In the genomic region with DNA sequence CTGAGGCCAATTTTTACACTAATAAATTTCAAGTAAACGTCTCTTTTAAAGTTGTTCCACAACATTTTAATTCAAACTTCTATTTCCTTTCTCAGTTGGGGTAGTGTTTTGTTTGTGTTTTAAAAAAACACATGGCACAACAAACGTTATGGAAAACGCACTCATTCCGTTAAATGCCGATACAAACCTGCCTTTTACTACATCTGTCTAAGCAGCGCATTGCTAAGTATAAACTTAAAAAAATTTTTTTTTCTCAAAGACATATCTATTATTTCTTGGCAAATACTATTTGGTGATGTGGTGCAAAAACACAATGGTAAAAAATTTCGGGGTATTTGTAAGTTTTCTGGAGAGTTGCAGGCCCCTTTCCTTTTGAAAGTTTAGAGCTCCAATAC, we compare ENCODE assay signal across 10 cellular contexts. TPM values are rescaled to one million over a fixed set of nuclear protein-coding genes. Genes with fewer than 3 reads are reported as not detected.
DNase-seq lines count a peak whose midpoint lies in the region; ATAC-seq and TF ChIP-seq lines count a peak whose summit lies in the region.
"Had no signal": no experiment of that assay in that cellular context is flagged by ENCODE, and none has a peak within 500 bp of the region (broad histone marks: within the 10 kb centered on the region; RNA-seq: fewer than 3 reads in every experiment).

No MANE protein-coding gene starts in this region.

- no peak for ATAC-seq in IMR-90 (ENCODE audit: low read depth)
- ATAC-seq in HG03045 (IDR thresholded peaks at IDR 0.05; ENCODE audit: unreplicated experiment), result no peak
- no peak for ATAC-seq in omental fat pad (ENCODE audit: low FRiP score)
- ATAC-seq: activated naive CD4-positive, alpha-beta T cell treated with anti-CD3 and anti-CD28 coated beads, Interleukin-2, amount 50 U/mL, for 72 hours had no signal

- H3K79me1 ChIP-seq in IMR-90 (ENCODE audit: low read depth in 1 of 2, low read length in 2 of 2), result peaks cover 2 to 3% of the 10 kb centered on the region in 2 experiments; a peak in 3 of 4 replicates

- H3K27ac Mint-ChIP-seq in osteocyte (ENCODE audit: unreplicated experiment), result peak overlapping the region; percentile 96
- H3K27ac Mint-ChIP-seq: activated naive CD4-positive, alpha-beta T cell treated with anti-CD3 and anti-CD28 coated beads, Interleukin-2, amount 50 U/mL, for 72 hours had no signal

- no peak overlapping the region for H3K4ac ChIP-seq in IMR-90 (ENCODE audit: low read depth, low read length)

- CTCF ChIA-PET in A673 (lab: Charles Lee), result interaction anchor here (0.6 to 1.3 kb wide), 2 partner anchors 11 to 208 kb away, joined by 3 to 4 read pairs; no protein-coding TSS in a partner anchor
- CTCF ChIA-PET in IMR-90 (lab: Yijun Ruan, JAX), result interaction anchor here (0.5 to 0.8 kb wide), 2 partner anchors 28 to 1818 kb away, joined by 3 read pairs; no protein-coding TSS in a partner anchor

- H3K4me3 Mint-ChIP-seq in osteocyte (ENCODE audit: unreplicated experiment), result peak overlapping the region; percentile 80

- H3K9me3 Mint-ChIP-seq in osteocyte (ENCODE audit: unreplicated experiment), result no peaks in the 10 kb centered on the region
- H3K9me3 Mint-ChIP-seq: activated naive CD4-positive, alpha-beta T cell treated with anti-CD3 and anti-CD28 coated beads, Interleukin-2, amount 50 U/mL, for 72 hours had no signal

- no peak for TF ChIP-seq RAD21 in IMR-90 (IDR thresholded peaks at IDR 0.05; ENCODE audit: low read length)

- in situ Hi-C loops in IMR-90 (cut with MboI; ENCODE audit: low sequenced_read_pairs), result loop anchor here (25.0 kb wide), 3 partner anchors 788 to 1088 kb away; a partner anchor contains a TSS

- peak overlapping the region; percentile 77 for H2AFZ ChIP-seq in IMR-90 (replicated peaks; ENCODE audit: low read length, poor library complexity)

- H3K56ac ChIP-seq in IMR-90 (ENCODE audit: extremely low read depth, insufficient read depth, low read length), result peak overlapping the region; percentile 69; the same call in 1 of the 2 replicates

- no peak overlapping the region for H2AK5ac ChIP-seq in IMR-90 (ENCODE audit: low read depth, low read length)

- dilution Hi-C loops in IMR-90 (cut with HindIII; ENCODE audit: low sequenced_read_pairs, unreplicated experiment), result no loop called here

- no peaks in the 10 kb centered on the region for H3K36me3 ChIP-seq in A673 (ENCODE audit: insufficient read depth, low read length, poor library complexity, severe bottlenecking)
- no peaks in the 10 kb centered on the region for H3K36me3 ChIP-seq in IMR-90 (ENCODE audit: control insufficient read depth, insufficient read depth, low read length)
- H3K36me3 ChIP-seq in esophagus (ENCODE audit: control insufficient read depth in 2 of 2, insufficient read depth in 2 of 2, low read length in 1 of 2), result no peaks in the 10 kb centered on the region

- no peaks in the 10 kb centered on the region for H3K27me3 ChIP-seq in A673 (replicated peaks; ENCODE audit: insufficient read depth, low read depth, low read length, poor library complexity)
- H3K27me3 ChIP-seq in IMR-90 (ENCODE audit: control insufficient read depth, insufficient read depth, low read length), result no peaks in the 10 kb centered on the region
- no peaks in the 10 kb centered on the region for H3K27me3 ChIP-seq in esophagus (ENCODE audit: control insufficient read depth in 1 of 2, insufficient read depth in 2 of 2, low read length in 2 of 2)

- H3K9me3 ChIP-seq in A673 (ENCODE audit: low read depth, low read length, poor library complexity, severe bottlenecking) (no peaks in the 10 kb centered on the region), IMR-90 (ENCODE audit: control insufficient read depth, insufficient read depth, low read length) (no peaks in the 10 kb centered on the region), esophagus (ENCODE audit: control insufficient read depth in 2 of 2, insufficient read depth in 1 of 2, low read depth in 1 of 2, low read length in 1 of 2) (no peaks in the 10 kb centered on the region)

- H3K27me3 Mint-ChIP-seq in osteocyte (ENCODE audit: unreplicated experiment), result no peaks in the 10 kb centered on the region

- DNase-seq in A673 (ENCODE audit: low spot score) (no peak), IMR-90 (no peak), osteocyte (ENCODE audit: extremely low spot score, unreplicated experiment) (no peak), omental fat pad (ENCODE audit: low spot score) (no peak), GM19240 (ENCODE audit: insufficient read length, low spot score) (no peak)
- DNase-seq in activated CD4-positive, alpha-beta T cell treated with anti-CD3 and anti-CD28 coated beads, Interleukin-2, amount 50 U/mL, for 48 hours, result no peak

- peak overlapping the region; percentile 93 for H2BK5ac ChIP-seq in IMR-90 (ENCODE audit: low read depth, low read length, poor library complexity, severe bottlenecking)

- no peak for TF ChIP-seq POLR2A in IMR-90 (IDR thresholded peaks at IDR 0.05; ENCODE audit: low read depth, low read length)

- peak overlapping the region; percentile 93 for H3K4me2 ChIP-seq in IMR-90 (ENCODE audit: low read depth, low read length)

- H3K14ac ChIP-seq in IMR-90 (replicated peaks; ENCODE audit: low read depth, low read length), result no peak overlapping the region

- H4K5ac ChIP-seq in IMR-90 (ENCODE audit: low read depth, low read length), result peak overlapping the region; percentile 97; the same call in 1 of the 2 replicates

- H2BK120ac ChIP-seq in IMR-90 (ENCODE audit: low read depth, low read length), result peak overlapping the region; percentile 74

- WGBS in IMR-90 (ENCODE audit: extremely low coverage in 2 of 2, insufficient read length in 1 of 2), 2 experiments, result no CpG with 5 or more reads among the region's 7 CpGs
- 33 to 41% methylated on average over 7 of the region's 7 CpGs for WGBS in esophagus, 2 donors

- H2AK9ac ChIP-seq in IMR-90 (replicated peaks; ENCODE audit: low read depth, low read length, poor library complexity), result no peak overlapping the region

- H3K4me1 ChIP-seq in A673 (ENCODE audit: insufficient read depth, low read length, poor library complexity, severe bottlenecking), result peaks cover 46% of the 10 kb centered on the region
- H3K4me1 ChIP-seq in IMR-90 (ENCODE audit: control insufficient read depth, insufficient read depth, low read length), result peaks cover 3% of the 10 kb centered on the region
- no peaks in the 10 kb centered on the region for H3K4me1 ChIP-seq in esophagus (ENCODE audit: control insufficient read depth in 2 of 2, insufficient read depth in 2 of 2, low read length in 1 of 2)

- H4K8ac ChIP-seq in IMR-90 (ENCODE audit: low read depth in 2 of 2, low read length in 2 of 2), result peak overlapping the region; percentile 93 to 97

- H3K18ac ChIP-seq in IMR-90 (ENCODE audit: low read depth, low read length), result peak overlapping the region; percentile 96; the same call in 1 of the 2 replicates

- H4K20me1 ChIP-seq in IMR-90 (ENCODE audit: insufficient read depth, low read length), result no peaks in the 10 kb centered on the region

- intact Hi-C loops in A673 (cut with micrococcal nuclease; ENCODE audit: unreplicated experiment) (no loop called here), IMR-90 (cut with micrococcal nuclease) (loop anchor here (2.0 to 10.0 kb wide), 3 partner anchors 245 to 447 kb away; no protein-coding TSS in a partner anchor)

- H3K9ac ChIP-seq in IMR-90 (ENCODE audit: low read depth, low read length), result peak overlapping the region; percentile 71

- H3K23ac ChIP-seq in IMR-90 (ENCODE audit: low read depth, low read length), result no peak overlapping the region

- H3K4me3 ChIP-seq in A673 (ENCODE audit: low read depth, low read length, poor library complexity, severe bottlenecking) (peak overlapping the region; percentile 63), IMR-90 (ENCODE audit: insufficient read depth, low read depth, low read length) (peak overlapping the region; percentile 62; the same call in 1 of the 2 replicates), esophagus (ENCODE audit: low read depth in 1 of 2, low read length in 2 of 2) (peak overlapping the region in 1 of 2 donors; percentile 85)

- peaks cover 57% of the 10 kb centered on the region for H3K4me1 Mint-ChIP-seq in osteocyte (ENCODE audit: unreplicated experiment)

- H3K36me3 Mint-ChIP-seq in osteocyte (ENCODE audit: unreplicated experiment), result no peaks in the 10 kb centered on the region

- H3K9me1 ChIP-seq in IMR-90 (ENCODE audit: insufficient read depth, low read length), result 0 out of 2 replicates have a peak, but pooled peaks cover 3% of the 10 kb centered on the region

- H4K91ac ChIP-seq in IMR-90 (ENCODE audit: insufficient read depth, low read depth, low read length), result no peak overlapping the region

- no TSS peak for BruUV-seq in A673 (replicated peaks; lab: Mats Ljungman, UMichigan)
- no TSS peak for BruUV-seq in IMR-90 (replicated peaks; lab: Mats Ljungman, UMichigan)

- H2BK20ac ChIP-seq in IMR-90 (ENCODE audit: low read depth, low read length), result no peak overlapping the region

- H3K27ac ChIP-seq in A673 (ENCODE audit: low read depth, low read length, poor library complexity, severe bottlenecking), result peak overlapping the region; percentile 99
- H3K27ac ChIP-seq in IMR-90 (ENCODE audit: insufficient read depth, low read length), result peak overlapping the region; percentile 98
- peak overlapping the region; percentile 77 to 100 for H3K27ac ChIP-seq in esophagus (ENCODE audit: low read depth in 2 of 2, low read length in 1 of 2)

- POLR2A ChIA-PET in A673 (lab: Charles Lee; ENCODE audit: low non-redundant PET) (no interaction called here), IMR-90 (lab: Charles Lee; ENCODE audit: unreplicated experiment) (interaction anchor here (0.6 kb wide), 1 partner anchor 219 kb away, joined by 4 read pairs; no protein-coding TSS in a partner anchor)

- no peak for TF ChIP-seq CTCF in A673 (conservative IDR thresholded peaks at IDR 0.05; ENCODE audit: low read depth, low read length)
- TF ChIP-seq CTCF in IMR-90 (conservative IDR thresholded peaks at IDR 0.05; ENCODE audit: low read depth, low read length), result no peak
- no peak for TF ChIP-seq CTCF in osteocyte (IDR thresholded peaks at IDR 0.05)
- TF ChIP-seq CTCF in omental fat pad (IDR thresholded peaks at IDR 0.05), result no peak

- no peak overlapping the region for H2BK15ac ChIP-seq in IMR-90 (ENCODE audit: low read depth, low read length)

TF ChIP-seq in IMR-90, 13 proteins besides CTCF, POLR2A, EP300 and RAD21 (continues in another document):
- no peak for TF ChIP-seq NFE2L2 (IDR thresholded peaks at IDR 0.05; ENCODE audit: low read depth, low read length)

RNA-seq across cellular contexts. Expression of a gene that starts 1.4 kb away (rescaled TPM):
- total RNA-seq in A673 (2021), result 4.4 and 4.9 TPM in 2 replicates
- 0.56 and 0.72 TPM in 2 replicates for total RNA-seq in IMR-90 (2012; rRNA removed)
- 0.24 and 0.36 TPM in 2 replicates for polyA plus RNA-seq in IMR-90 (2012; rRNA removed)
- 0.16 and 0.42 TPM in 2 replicates for polyA plus RNA-seq in IMR-90 (2012; cell fraction: cytosol; rRNA removed)
- 0.36 and 2.0 TPM in 2 replicates for polyA plus RNA-seq in IMR-90 (2012; cell fraction: nucleus; rRNA removed; ENCODE audit: low replicate concordance)
- polyA plus RNA-seq in esophagus, result under 1 TPM; 0.19 to 0.22 TPM
- 4.3 and 4.9 TPM in 2 replicates for total RNA-seq in osteocyte
- total RNA-seq in omental fat pad, result 1 to 10 TPM in 2 of 4 donors, under 1 TPM in 2; 0.36 to 1.4 (median 0.77) TPM
- total RNA-seq: HT-29 had no signal

RNA-seq across cellular contexts. Expression of a gene that starts 9.9 kb away (rescaled TPM):
- total RNA-seq in A673 (2021), result 58.4 and 60.0 TPM in 2 replicates
- total RNA-seq in IMR-90 (2012; rRNA removed), result 29.0 and 31.9 TPM in 2 replicates
- polyA plus RNA-seq in IMR-90 (2012; rRNA removed), result 22.5 and 23.9 TPM in 2 replicates
- 7.2 and 17.6 TPM in 2 replicates for polyA plus RNA-seq in IMR-90 (2012; cell fraction: cytosol; rRNA removed)
- polyA plus RNA-seq in IMR-90 (2012; cell fraction: nucleus; rRNA removed; ENCODE audit: low replicate concordance), result 27.3 and 103 TPM in 2 replicates
- polyA plus RNA-seq in esophagus, result 10 to 100 TPM; 14.2 to 17.7 TPM
- total RNA-seq in osteocyte, result 43.9 and 56.5 TPM in 2 replicates
- total RNA-seq in omental fat pad, result 10 to 100 TPM; 33.4 to 58.1 (median 43.6) TPM
